9 cellular contexts compared by ENCODE assay signal in genomic region chr6:112202639-112203341, GRCh38. TPM values are rescaled to one million over a fixed set of nuclear protein-coding genes. Genes with fewer than 3 reads are reported as not detected.
DNase-seq lines count a peak whose midpoint lies in the region; ATAC-seq, FAIRE-seq and TF ChIP-seq lines count a peak whose summit lies in the region.
"Had no signal": no experiment of that assay in that cellular context is flagged by ENCODE, and none has a peak within 500 bp of the region (broad histone marks: within the 10 kb centered on the region; RNA-seq: fewer than 3 reads in every experiment).

No MANE protein-coding gene starts in this region.

- TF ChIP-seq CTCF in HFFc6 (IDR thresholded peaks at IDR 0.05) = no peak
- no peak for TF ChIP-seq CTCF in Panc1 (IDR thresholded peaks at IDR 0.05)
- TF ChIP-seq CTCF in CD14-positive monocyte (IDR thresholded peaks at IDR 0.05) = no peak
- TF ChIP-seq CTCF in mucosa of descending colon (IDR thresholded peaks at IDR 0.05) = no peak

- H3K4me1 ChIP-seq in Panc1 (ENCODE audit: control insufficient read depth, insufficient read depth, low read length) (peaks cover 36% of the 10 kb centered on the region), mucosa of rectum (ENCODE audit: control insufficient read depth in 2 of 2, insufficient read depth in 2 of 2, low read length in 2 of 2) (peaks cover 0 to 2% of the 10 kb centered on the region in 2 donors), mucosa of descending colon (ENCODE audit: low read depth) (peaks cover 11% of the 10 kb centered on the region)

- ATAC-seq in Panc1 (peak; percentile 49), mucosa of descending colon (no peak)

- H3K9me3 ChIP-seq in Panc1 (ENCODE audit: control insufficient read depth, insufficient read depth, low read depth, low read length) (no peaks in the 10 kb centered on the region; the same call in 1 of the 2 replicates), mucosa of rectum (ENCODE audit: control insufficient read depth in 2 of 2, low read length in 2 of 2) (no peaks in the 10 kb centered on the region), mucosa of descending colon (no peaks in the 10 kb centered on the region)

- H3K27ac Mint-ChIP-seq in HFFc6 (peak overlapping the region; percentile 96), CD14-positive monocyte (no peak overlapping the region)

- POLR2A ChIA-PET in Panc1 (lab: Charles Lee) = no interaction called here

- H3K27me3 ChIP-seq in Panc1 (ENCODE audit: control insufficient read depth, insufficient read depth, low read length) (no peaks in the 10 kb centered on the region), mucosa of rectum (ENCODE audit: control insufficient read depth in 2 of 2, insufficient read depth in 2 of 2, low read length in 2 of 2) (no peaks in the 10 kb centered on the region)

- H3K27me3 Mint-ChIP-seq in HFFc6 (ENCODE audit: insufficient read depth) (no peaks in the 10 kb centered on the region), CD14-positive monocyte (ENCODE audit: low read depth in 3 of 3) (peaks cover 2 to 6% (median 2%) of the 10 kb centered on the region in 3 donors)

- DNase-seq in GM18507 (ENCODE audit: extremely low spot score, insufficient read length, low read depth) (peak; percentile 14), HFFc6 (no peak), Panc1 (ENCODE audit: low read depth, low spot score) (peak; percentile 64), NCI-H187 treated with DMSO at 0.1 percent for 48 hours (lab: John Stamatoyannopoulos, UW) (no peak), CD14-positive monocyte (ENCODE audit: low spot score) (no peak), mucosa of descending colon (no peak), DMS79 treated with DMSO at 0.1 percent for 48 hours (lab: John Stamatoyannopoulos, UW) (no peak)

- intact Hi-C loops in Panc1 (cut with micrococcal nuclease; ENCODE audit: unreplicated experiment) = no loop called here
- intact Hi-C loops in CD14-positive monocyte (cut with micrococcal nuclease) = no loop called here
- intact Hi-C loops in mucosa of descending colon (cut with DNase I, micrococcal nuclease) = no loop called here

- BruUV-seq in Panc1 (replicated peaks; lab: Mats Ljungman, UMichigan) = no TSS peak

- in situ Hi-C loops in Panc1 (cut with HindIII; ENCODE audit: low pct_unique_long_range_greater_than_20kb, low sequenced_read_pairs) = no loop called here

- H3K9me3 Mint-ChIP-seq in HFFc6 (peaks cover 4% of the 10 kb centered on the region; the same call in 1 of the 2 replicates), CD14-positive monocyte (peaks cover 0 to 5% (median 2%) of the 10 kb centered on the region in 7 donors)

- CTCF ChIA-PET in Panc1 (lab: Charles Lee) = no interaction called here

- H3K36me3 Mint-ChIP-seq in HFFc6 (ENCODE audit: low read depth) (peaks cover 59% of the 10 kb centered on the region), CD14-positive monocyte (no peaks in the 10 kb centered on the region)

- peak; percentile 56 for FAIRE-seq in GM18507 (lab: Jason Lieb, UNC)

- H3K36me3 ChIP-seq in Panc1 (ENCODE audit: control insufficient read depth, insufficient read depth, low read length) (no peaks in the 10 kb centered on the region), mucosa of rectum (ENCODE audit: control insufficient read depth in 2 of 2, insufficient read depth in 2 of 2, low read length in 2 of 2) (no peaks in the 10 kb centered on the region), mucosa of descending colon (ENCODE audit: low read depth) (no peaks in the 10 kb centered on the region)

- H3K27ac ChIP-seq in Panc1 (ENCODE audit: low read length) = peak overlapping the region; percentile 83
- peak overlapping the region; percentile 18 to 41 for H3K27ac ChIP-seq in mucosa of rectum (ENCODE audit: low read depth in 2 of 2, low read length in 2 of 2)

- H3K4me3 Mint-ChIP-seq in HFFc6 (peak overlapping the region; percentile 80), CD14-positive monocyte (no peak overlapping the region)

- peak overlapping the region; percentile 10 to 42; a peak in 3 of 4 replicates for H3K4me3 ChIP-seq in Panc1 (ENCODE audit: low read depth in 2 of 2, low read length in 2 of 2)
- H3K4me3 ChIP-seq in mucosa of rectum (ENCODE audit: low read length in 2 of 2) = no peak overlapping the region
- H3K4me3 ChIP-seq in mucosa of descending colon = no peak overlapping the region
- H3K4me3 ChIP-seq: lung had no signal

- H3K9ac ChIP-seq in mucosa of rectum (ENCODE audit: low read depth in 1 of 2, low read length in 2 of 2) = no peak overlapping the region

- H3K4me1 Mint-ChIP-seq in HFFc6 (ENCODE audit: low read depth) (peaks cover 61% of the 10 kb centered on the region), CD14-positive monocyte (no peaks in the 10 kb centered on the region)

RNA-seq across cellular contexts. Expression of gene LAMA4, which starts 51.6 kb away (rescaled TPM):
- 100 to 1,000 TPM in 2 of 6 experiments, 10 to 100 TPM in 4; 80.6 to 130 (median 89.8) TPM for total RNA-seq in HFFc6 (2021; fragmentation: NEBNext Ultra II Directional; extraction: Animal tissue kit (Norgen Biotek cat#: 25700))
- total RNA-seq in Panc1 (2021; ENCODE audit: unreplicated experiment) (11.9 TPM), mucosa of descending colon (100 to 1,000 TPM in 1 of 3 donors, 10 to 100 TPM in 2; 15.9 to 101 (median 37.0) TPM)
- polyA plus RNA-seq in Panc1 (2012; ENCODE audit: insufficient read length) = 7.5 TPM
- polyA plus RNA-seq in CD14-positive monocyte = not detected

Comparison
In these comparisons a context has a peak if more than half of its experiments do, and no peak if none do; other contexts are left out.
1. DNase-seq: peak in GM18507 (single experiment) and Panc1 (single experiment); none in HFFc6 (single experiment), NCI-H187 treated with DMSO at 0.1 percent for 48 hours (single experiment), CD14-positive monocyte (single experiment), mucosa of descending colon (0 of 3) and DMS79 treated with DMSO at 0.1 percent for 48 hours (single experiment).
2. H3K4me3 ChIP-seq: peak in Panc1 (2 of 2); none in mucosa of rectum (0 of 2) and mucosa of descending colon (single experiment).